8 cellular contexts compared by ENCODE assay signal in genomic region chr17:17694229-17695081, GRCh38. TPM values are rescaled to one million over a fixed set of nuclear protein-coding genes. Genes with fewer than 3 reads are reported as not detected.
A peak's percentile ranks its signal among the peaks of the same experiment; 100 is the strongest.
DNase-seq lines count a peak whose midpoint lies in the region; ATAC-seq and TF ChIP-seq lines count a peak whose summit lies in the region.

No MANE protein-coding gene starts in this region.

- peak overlapping the region; percentile 86 for H3K27ac ChIP-seq in BLaER1
- peak overlapping the region; percentile 85 for H3K27ac ChIP-seq in HUES48 (ENCODE audit: low read depth, low read length)
- peak overlapping the region; percentile 91 to 98 for H3K27ac ChIP-seq in testis

- H3K4me2 ChIP-seq in BLaER1, result peak overlapping the region; percentile 100

- H3K4me3 ChIP-seq in BLaER1 (peak overlapping the region; percentile 77), HUES48 (ENCODE audit: low read depth, low read length) (peak overlapping the region; percentile 69), testis (peak overlapping the region; percentile 73 to 83)

- no peaks in the 10 kb centered on the region for H3K27me3 Mint-ChIP-seq in activated naive CD4-positive, alpha-beta T cell treated with anti-CD3 and anti-CD28 coated beads for 36 hours (ENCODE audit: low read depth)

- intact Hi-C loops in activated naive CD4-positive, alpha-beta T cell treated with anti-CD3 and anti-CD28 coated beads for 36 hours (cut with micrococcal nuclease), result loop anchor here (1.0 to 5.0 kb wide), 4 partner anchors 28 to 488 kb away; partner anchors contain the start of gene ALKBH5
- intact Hi-C loops in testis (cut with DNase I; ENCODE audit: low total_unique reads), result no loop called here

- peaks cover 71% of the 10 kb centered on the region for H3K4me1 Mint-ChIP-seq in activated naive CD4-positive, alpha-beta T cell treated with anti-CD3 and anti-CD28 coated beads for 36 hours (ENCODE audit: low read depth)

- no peak for TF ChIP-seq POLR2A in testis (IDR thresholded peaks at IDR 0.05)

- 0 to 1% methylated on average over 4 to 48 of the region's 87 CpGs for WGBS in testis, 2 donors

- no peaks in the 10 kb centered on the region for H3K9me3 Mint-ChIP-seq in activated naive CD4-positive, alpha-beta T cell treated with anti-CD3 and anti-CD28 coated beads for 36 hours

- H3K27me3 ChIP-seq in BLaER1 (no peaks in the 10 kb centered on the region; the same call in 1 of the 2 replicates), HUES48 (ENCODE audit: control insufficient read depth, insufficient read depth, low read length) (peaks cover 87% of the 10 kb centered on the region), testis (no peaks in the 10 kb centered on the region)

- H3K9ac ChIP-seq in BLaER1 (peak overlapping the region; percentile 85), HUES48 (ENCODE audit: low read depth, low read length) (peak overlapping the region; percentile 29; the same call in 1 of the 2 replicates)

- H3K36me3 Mint-ChIP-seq in activated naive CD4-positive, alpha-beta T cell treated with anti-CD3 and anti-CD28 coated beads for 36 hours (ENCODE audit: low read depth), result no peaks in the 10 kb centered on the region

- H3K9me3 ChIP-seq in BLaER1 (no peaks in the 10 kb centered on the region), HUES48 (ENCODE audit: control insufficient read depth, insufficient read depth, low read length) (no peaks in the 10 kb centered on the region), testis (no peaks in the 10 kb centered on the region)

- CTCF ChIA-PET in activated naive CD4-positive, alpha-beta T cell treated with anti-CD3 and anti-CD28 coated beads for 36 hours (lab: Charles Lee), result interaction anchor here (1.0 kb wide), 1 partner anchor 15 kb away, joined by 4 read pairs; no protein-coding TSS in a partner anchor

- H3K36me3 ChIP-seq in BLaER1, result no peaks in the 10 kb centered on the region
- H3K36me3 ChIP-seq in HUES48 (ENCODE audit: control insufficient read depth, insufficient read depth, low read length), result no peaks in the 10 kb centered on the region
- no peaks in the 10 kb centered on the region for H3K36me3 ChIP-seq in testis (ENCODE audit: low read depth, missing control alignments)

- DNase-seq in SK-N-DZ (ENCODE audit: low spot score), result peak; percentile 58
- peak; percentile 80 for DNase-seq in activated naive CD4-positive, alpha-beta T cell treated with anti-CD3 and anti-CD28 coated beads for 36 hours
- DNase-seq in glomerular visceral epithelial cell (ENCODE audit: extremely low spot score), result peak; percentile 81
- DNase-seq in omental fat pad (ENCODE audit: low spot score), result peak; percentile 62
- DNase-seq in testis, result peak; percentile 85

- peak overlapping the region; percentile 97 for H3K27ac Mint-ChIP-seq in activated naive CD4-positive, alpha-beta T cell treated with anti-CD3 and anti-CD28 coated beads for 36 hours

- peak overlapping the region; percentile 90 for H3K4me3 Mint-ChIP-seq in activated naive CD4-positive, alpha-beta T cell treated with anti-CD3 and anti-CD28 coated beads for 36 hours

- ATAC-seq in GM19328 (IDR thresholded peaks at IDR 0.05; ENCODE audit: unreplicated experiment) (peak; percentile 59), omental fat pad (ENCODE audit: low FRiP score) (peak; percentile 81)

- H3K4me1 ChIP-seq in BLaER1, result peaks cover 96% of the 10 kb centered on the region
- peaks cover 41% of the 10 kb centered on the region for H3K4me1 ChIP-seq in HUES48 (ENCODE audit: control insufficient read depth, insufficient read depth, low read length)
- peaks cover 61% of the 10 kb centered on the region for H3K4me1 ChIP-seq in testis

- TF ChIP-seq CTCF in omental fat pad (IDR thresholded peaks at IDR 0.05) (no peak), testis (IDR thresholded peaks at IDR 0.05) (peak in 1 of 3 experiments; percentile 28)

- peaks cover 91% of the 10 kb centered on the region for H4K20me1 ChIP-seq in BLaER1

RNA-seq across cellular contexts. Expression of gene RAI1, which starts 13.2 kb away (rescaled TPM):
- 18.2 and 22.8 TPM in 2 replicates for polyA plus RNA-seq in SK-N-DZ (2014; cell fraction: cytosol; rRNA removed)
- polyA plus RNA-seq in SK-N-DZ (2014; cell fraction: nucleus; rRNA removed), result 38.5 and 70.0 TPM in 2 replicates
- total RNA-seq in activated naive CD4-positive, alpha-beta T cell treated with anti-CD3 and anti-CD28 coated beads for 36 hours, result 10 to 100 TPM in 1 of 2 experiments, 1 to 10 TPM in 1; 9.2 to 12.0 TPM
- total RNA-seq in omental fat pad (10 to 100 TPM in 1 of 4 donors, 1 to 10 TPM in 3; 6.7 to 30.6 (median 8.5) TPM), testis (10 to 100 TPM; 42.8 to 44.5 TPM)
- polyA plus RNA-seq in testis (ENCODE audit: insufficient read depth, low read depth, low replicate concordance), result 17.5 TPM

Comparison
In these comparisons a context has a peak if more than half of its experiments do, and no peak if none do; other contexts are left out.
1. Peak in every context shown above with its lines: DNase-seq, ATAC-seq, H3K4me3 ChIP-seq and H3K27ac ChIP-seq.